ENCODE assay signal across 22 cellular contexts in genomic region chr2:42953216-42953615, GRCh38.
DNase-seq lines count a peak whose midpoint lies in the region; ATAC-seq and TF ChIP-seq lines count a peak whose summit lies in the region.
"Had no signal": no experiment of that assay in that cellular context is flagged by ENCODE, and none has a peak within 500 bp of the region (broad histone marks: within the 10 kb centered on the region; RNA-seq: fewer than 3 reads in every experiment).

No MANE protein-coding gene starts in this region.

- no peaks in the 10 kb centered on the region for H3K36me3 Mint-ChIP-seq in endodermal cell (ENCODE audit: low read depth)
- H3K36me3 Mint-ChIP-seq in natural killer cell = no peaks in the 10 kb centered on the region
- H3K36me3 Mint-ChIP-seq: activated naive CD4-positive, alpha-beta T cell treated with anti-CD3 and anti-CD28 coated beads, Interleukin-2, amount 50 U/mL, for 72 hours; immature natural killer cell; naive thymus-derived CD8-positive, alpha-beta T cell had no signal

- TF ChIP-seq EP300 in suprapubic skin (IDR thresholded peaks at IDR 0.05) = no peak

- ATAC-seq in natural killer cell = no peak
- ATAC-seq: activated naive CD4-positive, alpha-beta T cell treated with anti-CD3 and anti-CD28 coated beads, Interleukin-2, amount 50 U/mL, for 72 hours; naive thymus-derived CD8-positive, alpha-beta T cell; sciatic nerve had no signal

- intact Hi-C loops in natural killer cell (cut with micrococcal nuclease) = no loop called here

- no peaks in the 10 kb centered on the region for H3K27me3 Mint-ChIP-seq in endodermal cell (ENCODE audit: insufficient read depth)
- H3K27me3 Mint-ChIP-seq in natural killer cell (ENCODE audit: low read depth in 2 of 2) = no peaks in the 10 kb centered on the region
- H3K27me3 Mint-ChIP-seq: naive thymus-derived CD8-positive, alpha-beta T cell had no signal

- H3K9me3 ChIP-seq in endodermal cell (ENCODE audit: control insufficient read depth, low read length) (no peaks in the 10 kb centered on the region), suprapubic skin (no peaks in the 10 kb centered on the region)

- no peak overlapping the region for H3K4me3 Mint-ChIP-seq in endodermal cell
- no peak overlapping the region for H3K4me3 Mint-ChIP-seq in natural killer cell
- H3K4me3 Mint-ChIP-seq: activated CD4-positive, alpha-beta memory T cell treated with anti-CD3 and anti-CD28 coated beads, Interleukin-2, amount 10 ng/mL, durations not matched to agents 7 days and 5 days; immature natural killer cell; naive thymus-derived CD8-positive, alpha-beta T cell had no signal

- 82 to 87% methylated on average over 5 to 7 of the region's 7 CpGs for WGBS in endodermal cell (ENCODE audit: insufficient coverage in 1 of 2, insufficient read length in 1 of 2), 2 experiments
- WGBS in suprapubic skin = 76% methylated on average over 4 of the region's 7 CpGs

- H3K9me3 Mint-ChIP-seq in endodermal cell (no peaks in the 10 kb centered on the region), natural killer cell (no peaks in the 10 kb centered on the region)
- H3K9me3 Mint-ChIP-seq: activated CD4-positive, alpha-beta memory T cell treated with anti-CD3 and anti-CD28 coated beads, Interleukin-2, amount 10 ng/mL, durations not matched to agents 7 days and 5 days; activated naive CD4-positive, alpha-beta T cell treated with anti-CD3 and anti-CD28 coated beads, Interleukin-2, amount 50 U/mL, for 72 hours; immature natural killer cell; naive thymus-derived CD8-positive, alpha-beta T cell had no signal

- peak; percentile 65 to 89 (median 84) for DNase-seq in NCI-H1417 (lab: John Stamatoyannopoulos, UW)
- no peak for DNase-seq in NCI-H1417 treated with DMSO at 0.1 percent for 48 hours (lab: John Stamatoyannopoulos, UW)
- DNase-seq in NCI-H510A treated with DMSO at 0.1 percent for 48 hours (lab: John Stamatoyannopoulos, UW) = peak; percentile 73
- DNase-seq in endodermal cell = no peak
- DNase-seq in suprapubic skin (ENCODE audit: low spot score in 2 of 2) = no peak
- no peak for DNase-seq in AML-193 (lab: John Stamatoyannopoulos, UW)
- no peak for DNase-seq in D341Med (ENCODE audit: low spot score)
- DNase-seq in natural killer cell = no peak
- DNase-seq: activated CD4-positive, alpha-beta memory T cell treated with anti-CD3 and anti-CD28 coated beads, Interleukin-2, amount 10 ng/mL, durations not matched to agents 7 days and 5 days; activated CD4-positive, CD25-positive, alpha-beta regulatory T cell; activated T-cell treated with anti-CD3 and anti-CD28 coated beads, Interleukin-2, amount 50 U/mL, for 1 hour; head of caudate nucleus; immature natural killer cell; naive thymus-derived CD8-positive, alpha-beta T cell; NCI-H1092 treated with DMSO at 0.1 percent for 48 hours; NCI-H446; stimulated activated naive CD4-positive, alpha-beta T cell treated with Interleukin-2 at 50 U/mL for 16 hours; T-helper 2 cell; trophoblast cell had no signal

- no peak overlapping the region for H3K9ac ChIP-seq in endodermal cell (ENCODE audit: extremely low read depth, low read length, poor library complexity, severe bottlenecking)

- peaks cover 19% of the 10 kb centered on the region for H3K4me1 Mint-ChIP-seq in endodermal cell
- H3K4me1 Mint-ChIP-seq in natural killer cell = peaks cover 0 to 7% of the 10 kb centered on the region in 2 donors
- H3K4me1 Mint-ChIP-seq: activated CD4-positive, alpha-beta memory T cell treated with anti-CD3 and anti-CD28 coated beads, Interleukin-2, amount 10 ng/mL, durations not matched to agents 7 days and 5 days; immature natural killer cell had no signal

- H3K36me3 ChIP-seq in endodermal cell (ENCODE audit: control insufficient read depth, insufficient read depth, low read length) (no peaks in the 10 kb centered on the region), suprapubic skin (no peaks in the 10 kb centered on the region)

- H3K27ac Mint-ChIP-seq in endodermal cell = peak overlapping the region; percentile 33
- no peak overlapping the region for H3K27ac Mint-ChIP-seq in natural killer cell
- H3K27ac Mint-ChIP-seq: activated CD4-positive, alpha-beta memory T cell treated with anti-CD3 and anti-CD28 coated beads, Interleukin-2, amount 10 ng/mL, durations not matched to agents 7 days and 5 days; naive thymus-derived CD8-positive, alpha-beta T cell had no signal

- H3K4me1 ChIP-seq in endodermal cell (ENCODE audit: control insufficient read depth, insufficient read depth, low read length) = peaks cover 6% of the 10 kb centered on the region
- peaks cover 33% of the 10 kb centered on the region for H3K4me1 ChIP-seq in suprapubic skin

- H3K27ac ChIP-seq in endodermal cell (ENCODE audit: low read depth, low read length) = no peak overlapping the region
- peak overlapping the region; percentile 8 for H3K27ac ChIP-seq in suprapubic skin
- H3K27ac ChIP-seq: 22Rv1 had no signal

- H3K4me3 ChIP-seq in endodermal cell (ENCODE audit: low read length) (no peak overlapping the region), suprapubic skin (no peak overlapping the region)

- no peak for TF ChIP-seq CTCF in endodermal cell (conservative IDR thresholded peaks at IDR 0.05)
- no peak for TF ChIP-seq CTCF in suprapubic skin (IDR thresholded peaks at IDR 0.05)
- no peak for TF ChIP-seq CTCF in natural killer cell (IDR thresholded peaks at IDR 0.05)

- no peak for TF ChIP-seq POLR2A in suprapubic skin (IDR thresholded peaks at IDR 0.05)

- no peaks in the 10 kb centered on the region for H3K27me3 ChIP-seq in endodermal cell (ENCODE audit: control insufficient read depth, insufficient read depth, low read length, poor library complexity, severe bottlenecking)
- H3K27me3 ChIP-seq in suprapubic skin = no peaks in the 10 kb centered on the region

Comparison
In these comparisons a context has a peak if more than half of its experiments do, and no peak if none do; other contexts are left out.
1. DNase-seq: peak in NCI-H1417 (3 of 3) and NCI-H510A treated with DMSO at 0.1 percent for 48 hours (single experiment); none in NCI-H1417 treated with DMSO at 0.1 percent for 48 hours (single experiment), endodermal cell (single experiment), suprapubic skin (0 of 2), AML-193 (0 of 2), D341Med (single experiment) and natural killer cell (single experiment).